In genomic region chr2:22301251-22301650, GRCh38 we compare ENCODE assay signal across 3 cellular contexts.
"Had no signal": no experiment of that assay in that cellular context is flagged by ENCODE, and none has a peak within 500 bp of the region (broad histone marks: within the 10 kb centered on the region; RNA-seq: fewer than 3 reads in every experiment).

No MANE protein-coding gene starts in this region.

- ATAC-seq: GM12878 had no signal

- H3K4me3 ChIP-seq: GM12878 had no signal

- DNase-seq: GDM1, GF-D8 had no signal
